Comparison of ENCODE assay signal across 16 cellular contexts in the genomic region with DNA sequence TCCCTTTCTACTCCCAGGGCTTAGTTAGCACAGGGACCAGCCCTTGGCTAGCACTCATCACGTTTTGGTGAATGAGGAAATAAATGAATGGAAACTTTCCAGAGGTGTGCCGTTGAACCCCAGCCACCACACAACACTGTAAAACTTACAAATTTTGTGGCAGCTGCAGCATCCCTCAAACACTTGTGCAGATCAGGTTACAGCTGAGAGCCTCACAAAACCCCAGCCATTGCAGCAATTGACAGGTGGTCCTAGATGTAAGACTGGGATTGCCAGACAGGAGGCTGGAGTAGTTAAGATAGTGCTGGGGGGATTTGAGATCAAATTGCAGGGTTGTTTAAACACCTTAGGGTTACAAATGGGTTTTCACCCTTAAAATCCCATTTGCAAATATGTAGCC.
DNase-seq lines count a peak whose midpoint lies in the region; ATAC-seq and TF ChIP-seq lines count a peak whose summit lies in the region.
"Had no signal": no experiment of that assay in that cellular context is flagged by ENCODE, and none has a peak within 500 bp of the region (broad histone marks: within the 10 kb centered on the region; RNA-seq: fewer than 3 reads in every experiment).

No MANE protein-coding gene starts in this region.

- H3K4me3 ChIP-seq in WERI-Rb-1 (ENCODE audit: low read depth, low read length) = no peak overlapping the region
- H3K4me3 ChIP-seq in skeletal muscle cell (ENCODE audit: low read depth, low read length) = no peak overlapping the region
- H3K4me3 ChIP-seq: BLaER1 treated with 17β-estradiol and CSF1 and Interleukin-3, amounts not matched to agents 10 nM and 100 nM had no signal

- peaks cover 5% of the 10 kb centered on the region for H3K9me3 Mint-ChIP-seq in activated T-cell treated with anti-CD3 and anti-CD28 coated beads, Interleukin-2, amount 50 U/mL, for 4 hours

- H3K9me3 ChIP-seq in WERI-Rb-1 (ENCODE audit: severe bottlenecking) = no peaks in the 10 kb centered on the region
- H3K9me3 ChIP-seq: BLaER1 treated with 17β-estradiol and CSF1 and Interleukin-3, amounts not matched to agents 10 nM and 100 nM had no signal

- H3K36me3 ChIP-seq in WERI-Rb-1 = no peaks in the 10 kb centered on the region
- H3K36me3 ChIP-seq: BLaER1 treated with 17β-estradiol and CSF1 and Interleukin-3, amounts not matched to agents 10 nM and 100 nM had no signal

- no peaks in the 10 kb centered on the region for H3K36me3 Mint-ChIP-seq in activated T-cell treated with anti-CD3 and anti-CD28 coated beads, Interleukin-2, amount 50 U/mL, for 4 hours (ENCODE audit: insufficient read depth)

- H3K4me1 Mint-ChIP-seq in activated T-cell treated with anti-CD3 and anti-CD28 coated beads, Interleukin-2, amount 50 U/mL, for 4 hours (ENCODE audit: low read depth) = no peaks in the 10 kb centered on the region

- H3K4me3 Mint-ChIP-seq in activated T-cell treated with anti-CD3 and anti-CD28 coated beads, Interleukin-2, amount 50 U/mL, for 4 hours = no peak overlapping the region

- ATAC-seq in GM18520 (IDR thresholded peaks at IDR 0.05; ENCODE audit: unreplicated experiment) = no peak
- ATAC-seq in activated T-cell treated with anti-CD3 and anti-CD28 coated beads, Interleukin-2, amount 50 U/mL, for 4 hours = no peak
- ATAC-seq: HepG2 had no signal

- TF ChIP-seq CTCF in WERI-Rb-1 (IDR thresholded peaks at IDR 0.05; ENCODE audit: low read depth, low read length) = no peak

- peak; percentile 31 for DNase-seq in NCI-H1694 treated with DMSO at 0.1 percent for 48 hours (lab: John Stamatoyannopoulos, UW)
- no peak for DNase-seq in NCI-H1694 (lab: John Stamatoyannopoulos, UW)
- DNase-seq in NCI-H524 (lab: John Stamatoyannopoulos, UW) = peak; percentile 88 to 95
- peak; percentile 20 for DNase-seq in WERI-Rb-1
- DNase-seq in skeletal muscle cell (ENCODE audit: low read depth) = peak; percentile 24
- no peak for DNase-seq in activated T-cell treated with anti-CD3 and anti-CD28 coated beads, Interleukin-2, amount 50 U/mL, for 4 hours
- DNase-seq in COLO668 (lab: John Stamatoyannopoulos, UW; ENCODE audit: unreplicated experiment) = no peak
- DNase-seq: H7, MM.1S, NCI-H1417 treated with DMSO at 0.1 percent for 48 hours, NCI-H510A treated with DMSO at 0.1 percent for 48 hours, SW 1271 had no signal

- H3K27ac ChIP-seq in WERI-Rb-1 = no peak overlapping the region
- H3K27ac ChIP-seq: BLaER1 treated with 17β-estradiol and CSF1 and Interleukin-3, amounts not matched to agents 10 nM and 100 nM; KMS-11 had no signal

- peaks cover 7% of the 10 kb centered on the region for H3K27me3 ChIP-seq in WERI-Rb-1 (ENCODE audit: insufficient read depth, low read depth, severe bottlenecking)
- H3K27me3 ChIP-seq: BLaER1 treated with 17β-estradiol and CSF1 and Interleukin-3, amounts not matched to agents 10 nM and 100 nM had no signal

- H3K27me3 Mint-ChIP-seq in activated T-cell treated with anti-CD3 and anti-CD28 coated beads, Interleukin-2, amount 50 U/mL, for 4 hours (ENCODE audit: low read depth) = peaks cover 2% of the 10 kb centered on the region

Comparison
In these comparisons a context has a peak if more than half of its experiments do, and no peak if none do; other contexts are left out.
1. DNase-seq: peak in NCI-H1694 treated with DMSO at 0.1 percent for 48 hours (single experiment), NCI-H524 (2 of 2), WERI-Rb-1 (single experiment) and skeletal muscle cell (single experiment); none in NCI-H1694 (single experiment), activated T-cell treated with anti-CD3 and anti-CD28 coated beads, Interleukin-2, amount 50 U/mL, for 4 hours (single experiment) and COLO668 (single experiment).